8 cellular contexts compared by ENCODE assay signal in genomic region chr9:110256392-110257096, GRCh38. TPM values are rescaled to one million over a fixed set of nuclear protein-coding genes. Genes with fewer than 3 reads are reported as not detected.
DNase-seq lines count a peak whose midpoint lies in the region; ATAC-seq, FAIRE-seq and TF ChIP-seq lines count a peak whose summit lies in the region.

TSS of gene TXN (minus strand) at chr9:110256507. CDS start at chr9:110256435, 72 bp downstream.

- in situ Hi-C loops in KBM-7 (cut with MboI; ENCODE audit: low pct_unique_long_range_greater_than_20kb, low sequenced_read_pairs) = no loop called here

- TF ChIP-seq POLR2A in esophagus squamous epithelium (IDR thresholded peaks at IDR 0.05) = peak in 3 of 4 donors; percentile 65 to 90 (median 87)

- H3K27ac Mint-ChIP-seq in activated T-cell treated with anti-CD3 and anti-CD28 coated beads, Interleukin-2, amount 50 U/mL, for 72 hours = peak within 1 kb of the TSS; percentile 99
- H3K27ac Mint-ChIP-seq in naive B cell = peak within 1 kb of the TSS in 5 of 6 donors; percentile 80 to 97 (median 90)
- H3K27ac Mint-ChIP-seq in stimulated activated memory B cell treated with anti-CD40 and anti-IgM and Interleukin-4, amounts not matched to agents 10 μg/mL and 1 μg/mL and 100 μg/mL, for 72 hours = peak within 1 kb of the TSS; percentile 91

- H3K27ac ChIP-seq in esophagus squamous epithelium = peak within 1 kb of the TSS; percentile 96 to 99 (median 98)

- TF ChIP-seq CTCF in esophagus squamous epithelium (IDR thresholded peaks at IDR 0.05) = no peak

- H3K4me1 ChIP-seq in esophagus squamous epithelium = peaks cover 15 to 62% (median 28%) of the 10 kb centered on the region in 3 donors

- peaks cover 5 to 18% of the 10 kb centered on the region in 2 donors for H3K36me3 Mint-ChIP-seq in activated T-cell treated with anti-CD3 and anti-CD28 coated beads, Interleukin-2, amount 50 U/mL, for 72 hours (ENCODE audit: insufficient read depth in 2 of 2)
- H3K36me3 Mint-ChIP-seq in naive B cell = no peaks in the 10 kb centered on the region
- peaks cover 23% of the 10 kb centered on the region for H3K36me3 Mint-ChIP-seq in stimulated activated memory B cell treated with anti-CD40 and anti-IgM and Interleukin-4, amounts not matched to agents 10 μg/mL and 1 μg/mL and 100 μg/mL, for 72 hours

- H3K27me3 ChIP-seq in esophagus squamous epithelium = no peaks in the 10 kb centered on the region

- no peaks in the 10 kb centered on the region for H3K36me3 ChIP-seq in esophagus squamous epithelium

- DNase-seq in DMS79 (lab: John Stamatoyannopoulos, UW) = peak; percentile 69
- DNase-seq in KBM-7 = peak; percentile 91
- DNase-seq in RCC 7860 (ENCODE audit: low spot score) = peak; percentile 76
- peak; percentile 92 for DNase-seq in activated T-cell treated with anti-CD3 and anti-CD28 coated beads, Interleukin-2, amount 50 U/mL, for 72 hours
- DNase-seq in esophagus squamous epithelium (lab: John Stamatoyannopoulos, UW) = peak; percentile 59
- DNase-seq in naive B cell = peak; percentile 73

- no peaks in the 10 kb centered on the region for H3K27me3 Mint-ChIP-seq in activated T-cell treated with anti-CD3 and anti-CD28 coated beads, Interleukin-2, amount 50 U/mL, for 72 hours (ENCODE audit: low read depth)
- H3K27me3 Mint-ChIP-seq in naive B cell = no peaks in the 10 kb centered on the region
- no peaks in the 10 kb centered on the region for H3K27me3 Mint-ChIP-seq in stimulated activated memory B cell treated with anti-CD40 and anti-IgM and Interleukin-4, amounts not matched to agents 10 μg/mL and 1 μg/mL and 100 μg/mL, for 72 hours

- intact Hi-C loops in esophagus squamous epithelium (cut with DNase I) = no loop called here

- H3K4me1 Mint-ChIP-seq in activated T-cell treated with anti-CD3 and anti-CD28 coated beads, Interleukin-2, amount 50 U/mL, for 72 hours (ENCODE audit: low read depth) = peaks cover 66% of the 10 kb centered on the region
- H3K4me1 Mint-ChIP-seq in naive B cell = peaks cover 18 to 26% (median 21%) of the 10 kb centered on the region in 3 donors
- H3K4me1 Mint-ChIP-seq in stimulated activated memory B cell treated with anti-CD40 and anti-IgM and Interleukin-4, amounts not matched to agents 10 μg/mL and 1 μg/mL and 100 μg/mL, for 72 hours = peaks cover 65% of the 10 kb centered on the region

- peak within 1 kb of the TSS; percentile 76 to 99 (median 97) for H3K4me3 ChIP-seq in esophagus squamous epithelium

- WGBS in esophagus squamous epithelium, 2 donors = 0% methylated on average over 4 to 5 of the region's 64 CpGs

- no peaks in the 10 kb centered on the region for H3K9me3 ChIP-seq in esophagus squamous epithelium

- FAIRE-seq in RCC 7860 (lab: Jason Lieb, UNC) = no peak

- H3K4me3 Mint-ChIP-seq in activated T-cell treated with anti-CD3 and anti-CD28 coated beads, Interleukin-2, amount 50 U/mL, for 72 hours = peak within 1 kb of the TSS; percentile 96 to 98
- H3K4me3 Mint-ChIP-seq in naive B cell = peak within 1 kb of the TSS; percentile 91 to 98 (median 96)
- peak within 1 kb of the TSS; percentile 91 for H3K4me3 Mint-ChIP-seq in stimulated activated memory B cell treated with anti-CD40 and anti-IgM and Interleukin-4, amounts not matched to agents 10 μg/mL and 1 μg/mL and 100 μg/mL, for 72 hours

- no peaks in the 10 kb centered on the region for H3K9me3 Mint-ChIP-seq in activated T-cell treated with anti-CD3 and anti-CD28 coated beads, Interleukin-2, amount 50 U/mL, for 72 hours
- H3K9me3 Mint-ChIP-seq in naive B cell = no peaks in the 10 kb centered on the region
- H3K9me3 Mint-ChIP-seq in stimulated activated memory B cell treated with anti-CD40 and anti-IgM and Interleukin-4, amounts not matched to agents 10 μg/mL and 1 μg/mL and 100 μg/mL, for 72 hours = no peaks in the 10 kb centered on the region

- ATAC-seq in GM21723 (IDR thresholded peaks at IDR 0.05; ENCODE audit: unreplicated experiment) (peak; percentile 70), naive B cell (ENCODE audit: low read depth in 2 of 2) (peak; percentile 76 to 77)
- peak; percentile 76 to 80 for ATAC-seq in activated T-cell treated with anti-CD3 and anti-CD28 coated beads, Interleukin-2, amount 50 U/mL, for 72 hours (replicated peaks in 1 of 2)
- ATAC-seq in stimulated activated memory B cell treated with anti-CD40 and anti-IgM and Interleukin-4, amounts not matched to agents 10 μg/mL and 1 μg/mL and 100 μg/mL, for 72 hours = peak; percentile 85

RNA-seq across cellular contexts. Expression of gene TXN, which starts in this region (rescaled TPM):
- total RNA-seq in activated T-cell treated with anti-CD3 and anti-CD28 coated beads, Interleukin-2, amount 50 U/mL, for 72 hours = 100 to 1,000 TPM; 220 to 295 TPM
- total RNA-seq in esophagus squamous epithelium = 100 to 1,000 TPM; 472 to 921 (median 819) TPM
- polyA plus RNA-seq in naive B cell (ENCODE audit: low read depth in 6 of 6) = 10 to 100 TPM; 43.3 to 76.8 (median 58.8) TPM

Comparison
In these comparisons a context has a peak if more than half of its experiments do, and no peak if none do; other contexts are left out.
1. Peak in every context shown above with its lines: DNase-seq, ATAC-seq, H3K4me3 ChIP-seq and H3K27ac ChIP-seq.